ENCODE assay signal across 18 cellular contexts in genomic region chr2:68934021-68934420, GRCh38. TPM values are rescaled to one million over a fixed set of nuclear protein-coding genes. Genes with fewer than 3 reads are reported as not detected.
DNase-seq lines count a peak whose midpoint lies in the region; ATAC-seq and TF ChIP-seq lines count a peak whose summit lies in the region.
"Had no signal": no experiment of that assay in that cellular context is flagged by ENCODE, and none has a peak within 500 bp of the region (broad histone marks: within the 10 kb centered on the region; RNA-seq: fewer than 3 reads in every experiment).

No MANE protein-coding gene starts in this region.

- ATAC-seq in foreskin keratinocyte (no peak), GM21786 (IDR thresholded peaks at IDR 0.05; ENCODE audit: unreplicated experiment) (no peak), HG02938 (IDR thresholded peaks at IDR 0.05; ENCODE audit: unreplicated experiment) (no peak)
- ATAC-seq: A549 had no signal

- H3K4me2 ChIP-seq in mammary epithelial cell (ENCODE audit: insufficient read depth, low read depth, low read length), result peak overlapping the region; percentile 5
- H3K4me2 ChIP-seq: A549 had no signal

- CTCF ChIA-PET in mammary epithelial cell (lab: Charles Lee; ENCODE audit: low non-redundant PET), result no interaction called here

- H3K36me3 ChIP-seq in mammary epithelial cell (ENCODE audit: insufficient read depth, low read length) (no peaks in the 10 kb centered on the region), breast epithelium (no peaks in the 10 kb centered on the region), adipocyte (ENCODE audit: control insufficient read depth, insufficient read depth, low read length, severe bottlenecking) (no peaks in the 10 kb centered on the region)
- H3K36me3 ChIP-seq: HAP-1 had no signal

- dilution Hi-C loops in mammary epithelial cell (cut with HindIII; ENCODE audit: low sequenced_read_pairs), result no loop called here

- no peak overlapping the region for H3K27ac ChIP-seq in mammary epithelial cell (ENCODE audit: insufficient read depth, low read depth, low read length)
- H3K27ac ChIP-seq in breast epithelium, result no peak overlapping the region
- H3K27ac ChIP-seq in foreskin keratinocyte, result peak overlapping the region; percentile 20
- H3K27ac ChIP-seq: 22Rv1, A549, C4-2B had no signal

- H3K9me3 ChIP-seq in mammary epithelial cell (replicated peaks; ENCODE audit: insufficient read depth, low read length) (no peaks in the 10 kb centered on the region), breast epithelium (no peaks in the 10 kb centered on the region), adipocyte (ENCODE audit: control insufficient read depth, low read length) (no peaks in the 10 kb centered on the region)
- H3K9me3 ChIP-seq: A549, Caco-2, HAP-1 had no signal

- H3K79me2 ChIP-seq in mammary epithelial cell (ENCODE audit: insufficient read depth, low read length), result no peaks in the 10 kb centered on the region

- TF ChIP-seq CTCF in mammary epithelial cell (conservative IDR thresholded peaks at IDR 0.05 in 1 of 2, IDR thresholded peaks at IDR 0.05 in 1 of 2; ENCODE audit: extremely low read depth in 1 of 2, insufficient read depth in 1 of 2, low read depth in 1 of 2, low read length in 2 of 2) (no peak), breast epithelium (IDR thresholded peaks at IDR 0.05) (no peak), foreskin keratinocyte (conservative IDR thresholded peaks at IDR 0.05) (no peak)

- WGBS in mammary epithelial cell (ENCODE audit: low coverage, missing lambda C conversion rate), result 11% methylated on average over 3 of the region's 3 CpGs

- H2AFZ ChIP-seq in mammary epithelial cell (ENCODE audit: low read depth, low read length), result peak overlapping the region; percentile 64

- in situ Hi-C loops in mammary epithelial cell (cut with MboI; ENCODE audit: low sequenced_read_pairs in 2 of 2), result no loop called here

- intact Hi-C loops in mammary epithelial cell (cut with micrococcal nuclease) (no loop called here), breast epithelium (cut with DNase I; ENCODE audit: low total_unique reads) (no loop called here)

- H3K4me3 ChIP-seq in mammary epithelial cell (replicated peaks in 1 of 3; ENCODE audit: insufficient read depth in 1 of 3, low read depth in 2 of 3, low read length in 3 of 3), result no peak overlapping the region
- H3K4me3 ChIP-seq in breast epithelium, result no peak overlapping the region
- no peak overlapping the region for H3K4me3 ChIP-seq in adipocyte (ENCODE audit: low read length)
- H3K4me3 ChIP-seq: A549, HAP-1 had no signal

- no TSS peak for BruUV-seq in mammary epithelial cell (replicated peaks; lab: Mats Ljungman, UMichigan)

- DNase-seq in mammary epithelial cell (peak; percentile 26), breast epithelium (ENCODE audit: low spot score in 2 of 2) (no peak), adipocyte (ENCODE audit: low read depth) (no peak), foreskin keratinocyte (peak in 1 of 2 donors; percentile 47), medulla oblongata (ENCODE audit: extremely low spot score) (no peak)
- DNase-seq: AML-193; Caco-2; CD4-positive, alpha-beta T cell; GDM1; GOT3 had no signal

- H4K20me1 ChIP-seq in mammary epithelial cell (ENCODE audit: insufficient read depth, low read length), result no peaks in the 10 kb centered on the region

- H3K9ac ChIP-seq in mammary epithelial cell (ENCODE audit: insufficient read depth, low read length), result no peak overlapping the region
- peak overlapping the region; percentile 7 for H3K9ac ChIP-seq in adipocyte (ENCODE audit: low read length)

- H3K4me1 ChIP-seq in mammary epithelial cell (ENCODE audit: insufficient read depth, low read length) (peaks cover 39% of the 10 kb centered on the region), breast epithelium (no peaks in the 10 kb centered on the region), adipocyte (ENCODE audit: control insufficient read depth, insufficient read depth, low read length) (peaks cover 61% of the 10 kb centered on the region), foreskin keratinocyte (peaks cover 34% of the 10 kb centered on the region)
- H3K4me1 ChIP-seq: Caco-2, HAP-1 had no signal

- H3K27me3 ChIP-seq in mammary epithelial cell (ENCODE audit: insufficient read depth, low read length) (no peaks in the 10 kb centered on the region), breast epithelium (no peaks in the 10 kb centered on the region), adipocyte (replicated peaks; ENCODE audit: control insufficient read depth, insufficient read depth, low read length) (no peaks in the 10 kb centered on the region), foreskin keratinocyte (no peaks in the 10 kb centered on the region)

- TF ChIP-seq POLR2A in breast epithelium (IDR thresholded peaks at IDR 0.05), result no peak

RNA-seq across cellular contexts. Expression of gene GKN2, which starts 18.7 kb away (rescaled TPM):
- not detected for total RNA-seq in mammary epithelial cell
- polyA plus RNA-seq in mammary epithelial cell, result not detected
- not detected for polyA minus RNA-seq in mammary epithelial cell
- not detected for total RNA-seq in breast epithelium
- total RNA-seq in foreskin keratinocyte, result not detected in 2 replicates
- polyA plus RNA-seq in foreskin keratinocyte, result not detected in 2 replicates
- total RNA-seq: Caco-2; CD4-positive, alpha-beta T cell; HT-29 had no signal
- polyA plus RNA-seq: BJ had no signal

RNA-seq across cellular contexts. Expression of gene GKN1, which starts 40.4 kb away (rescaled TPM):
- total RNA-seq in mammary epithelial cell (not detected), breast epithelium (not detected), foreskin keratinocyte (0.41 TPM in 1 of 2 replicates, not detected in the other)
- polyA plus RNA-seq in mammary epithelial cell (not detected), foreskin keratinocyte (0.10 and 0.18 TPM in 2 replicates)
- not detected for polyA minus RNA-seq in mammary epithelial cell
- total RNA-seq: Caco-2; CD4-positive, alpha-beta T cell; HT-29 had no signal
- polyA plus RNA-seq: BJ had no signal
